20 cellular contexts compared by ENCODE assay signal in genomic region chr10:110229155-110229554, GRCh38. TPM values are rescaled to one million over a fixed set of nuclear protein-coding genes. Genes with fewer than 3 reads are reported as not detected.
DNase-seq lines count a peak whose midpoint lies in the region; ATAC-seq, FAIRE-seq and TF ChIP-seq lines count a peak whose summit lies in the region.
"Had no signal": no experiment of that assay in that cellular context is flagged by ENCODE, and none has a peak within 500 bp of the region (broad histone marks: within the 10 kb centered on the region; RNA-seq: fewer than 3 reads in every experiment).

No MANE protein-coding gene starts in this region.

- H3K4me1 Mint-ChIP-seq in WTC11 = peaks cover 13% of the 10 kb centered on the region

- TF ChIP-seq POLR2A in HepG2 (IDR thresholded peaks at IDR 0.05; ENCODE audit: insufficient read depth in 1 of 2, low read depth in 2 of 2, low read length in 2 of 2) (no peak), right lobe of liver (IDR thresholded peaks at IDR 0.05) (no peak), breast epithelium (IDR thresholded peaks at IDR 0.05) (no peak)

- CTCF ChIA-PET in HepG2 (lab: Yijun Ruan, JAX; ENCODE audit: low intra/inter-chr PET ratio, low total read pairs) (no interaction called here), WTC11 (lab: Charles Lee) (interaction anchor here (0.9 to 1.2 kb wide), 2 partner anchors 88 to 91 kb away, joined by 3 to 4 read pairs; no protein-coding TSS in a partner anchor)

- H3K27me3 Mint-ChIP-seq in WTC11 (ENCODE audit: low read depth) = peaks cover 2% of the 10 kb centered on the region
- H3K27me3 Mint-ChIP-seq: B cell had no signal

- whole genome bisulfite sequencing in HepG2 (ENCODE audit: low lambda C conversion rate) = 93% methylated on average over 1 of the region's 1 CpG
- 71% methylated on average over 1 of the region's 1 CpG for WGBS in right lobe of liver (ENCODE audit: insufficient coverage, low coverage, low lambda C conversion rate, missing lambda C conversion rate)

- no peak for DNase-seq in HepG2 (ENCODE audit: low spot score)
- DNase-seq in right lobe of liver = no peak
- no peak for DNase-seq in breast epithelium (ENCODE audit: low spot score in 2 of 2)
- DNase-seq in foreskin melanocyte = peak; percentile 98
- no peak for DNase-seq in tibial artery
- DNase-seq in NCI-H524 treated with DMSO at 0.1 percent for 48 hours (lab: John Stamatoyannopoulos, UW) = no peak
- DNase-seq in WTC11 (ENCODE audit: low spot score) = no peak
- DNase-seq: DMS53, EL, GOT3, NCI-H1694 treated with DMSO at 0.1 percent for 48 hours, NCI-H510A, NCI-H774, OCI-M1 had no signal

- peaks cover 4 to 19% of the 10 kb centered on the region in 2 experiments; a peak in 4 of 5 replicates for H3K36me3 ChIP-seq in HepG2 (replicated peaks in 1 of 2; ENCODE audit: control insufficient read depth in 1 of 2, insufficient read depth in 2 of 2, low read length in 2 of 2)
- H3K36me3 ChIP-seq in right lobe of liver = peaks cover 0 to 12% (median 0%) of the 10 kb centered on the region in 4 donors
- no peaks in the 10 kb centered on the region for H3K36me3 ChIP-seq in breast epithelium
- H3K36me3 ChIP-seq in tibial artery = peaks cover 5 to 27% (median 17%) of the 10 kb centered on the region in 3 donors

- no peak for TF ChIP-seq RAD21 in HepG2 (CRISPR knock-in tag; IDR thresholded peaks at IDR 0.05)

- ATAC-seq in HepG2 (no peak), right lobe of liver (no peak), GM19395 (IDR thresholded peaks at IDR 0.05; ENCODE audit: unreplicated experiment) (no peak), WTC11 (no peak)
- ATAC-seq: GM12878, K562 had no signal

- no peaks in the 10 kb centered on the region; the same call in 1 of the 2 replicates for H4K20me1 ChIP-seq in HepG2 (ENCODE audit: insufficient read depth, low read length)

- TF ChIP-seq EP300 in HepG2 (IDR thresholded peaks at IDR 0.05; ENCODE audit: low read depth in 2 of 2, low read length in 2 of 2) = no peak
- no peak for TF ChIP-seq EP300 in HepG2 (CRISPR knock-in tag; IDR thresholded peaks at IDR 0.05; ENCODE audit: borderline replicate concordance)

- H3K79me2 ChIP-seq in HepG2 (ENCODE audit: insufficient read depth, low read length) = no peaks in the 10 kb centered on the region

- no peak overlapping the region for H3K4me3 ChIP-seq in HepG2 (replicated peaks in 1 of 3; ENCODE audit: insufficient read depth in 1 of 3, low read depth in 2 of 3, low read length in 3 of 3)
- no peak overlapping the region for H3K4me3 ChIP-seq in right lobe of liver
- no peak overlapping the region for H3K4me3 ChIP-seq in breast epithelium
- peak overlapping the region in 1 of 2 donors; percentile 95 for H3K4me3 ChIP-seq in tibial artery
- H3K4me3 ChIP-seq: GM12878, K562 had no signal

- no peaks in the 10 kb centered on the region for H3K9me3 Mint-ChIP-seq in WTC11

- intact Hi-C loops in HepG2 (cut with micrococcal nuclease; ENCODE audit: unreplicated experiment) = loop anchor here (5.0 kb wide), 1 partner anchor 338 kb away; the partner anchor contains the start of gene SMC3
- intact Hi-C loops in right lobe of liver (cut with DNase I) = loop anchor here in 1 of 2 donors (10.0 kb wide), 1 partner anchor 46 kb away; no protein-coding TSS in a partner anchor
- intact Hi-C loops in breast epithelium (cut with DNase I; ENCODE audit: low total_unique reads) = no loop called here
- intact Hi-C loops in tibial artery (cut with DNase I; ENCODE audit: low total_unique reads) = loop anchor here (5.0 kb wide), 2 partner anchors 38 to 92 kb away; no protein-coding TSS in a partner anchor

- no peak overlapping the region for H3K27ac Mint-ChIP-seq in WTC11
- H3K27ac Mint-ChIP-seq: B cell had no signal

- in situ Hi-C loops in HepG2 (cut with HindIII; ENCODE audit: extremely low pct_ligation_motif_present, low pct_unique_long_range_greater_than_20kb) = no loop called here

- H3K27ac ChIP-seq in HepG2 (ENCODE audit: extremely low read length, insufficient read depth, low read length) (no peak overlapping the region), right lobe of liver (no peak overlapping the region), breast epithelium (peak overlapping the region; percentile 7 to 34), tibial artery (peak overlapping the region; percentile 0 to 93)
- H3K27ac ChIP-seq: RWPE1 had no signal

- no peak overlapping the region for H3K9ac ChIP-seq in HepG2 (ENCODE audit: insufficient read depth, low read depth, low read length)

- H3K4me2 ChIP-seq in HepG2 (ENCODE audit: low read depth, low read length) = no peak overlapping the region

- H3K9me3 ChIP-seq in HepG2 (ENCODE audit: low read length) (no peaks in the 10 kb centered on the region), right lobe of liver (no peaks in the 10 kb centered on the region), breast epithelium (no peaks in the 10 kb centered on the region), tibial artery (no peaks in the 10 kb centered on the region)

- H3K4me3 Mint-ChIP-seq in WTC11 = no peak overlapping the region

- no peak for FAIRE-seq in HepG2 (lab: Jason Lieb, UNC)
- FAIRE-seq: GM12878, GM19239, K562 had no signal

- POLR2A ChIA-PET in HepG2 (lab: Yijun Ruan, JAX) = no interaction called here
- POLR2A ChIA-PET in WTC11 (lab: Charles Lee) = interaction anchor here (9.5 kb wide), 1 partner anchor 20 kb away, joined by 101 read pairs; no protein-coding TSS in a partner anchor

- H3K36me3 Mint-ChIP-seq in WTC11 = no peaks in the 10 kb centered on the region; the same call in 1 of the 2 replicates

- TF ChIP-seq CTCF in HepG2 (CRISPR knock-in tag; IDR thresholded peaks at IDR 0.05) (no peak), right lobe of liver (IDR thresholded peaks at IDR 0.05) (no peak), breast epithelium (IDR thresholded peaks at IDR 0.05) (no peak), tibial artery (IDR thresholded peaks at IDR 0.05) (no peak), WTC11 (IDR thresholded peaks at IDR 0.05) (no peak)

- H3K4me1 ChIP-seq in HepG2 (ENCODE audit: insufficient read depth, low read length) = peaks cover 7% of the 10 kb centered on the region
- H3K4me1 ChIP-seq in right lobe of liver = peaks cover 0 to 4% (median 0%) of the 10 kb centered on the region in 4 donors
- H3K4me1 ChIP-seq in breast epithelium = no peaks in the 10 kb centered on the region
- peaks cover 0 to 72% (median 34%) of the 10 kb centered on the region in 4 donors for H3K4me1 ChIP-seq in tibial artery

- TSS peak; percentile 58 for BruUV-seq in HepG2 (replicated peaks; lab: Mats Ljungman, UMichigan)

- no peak overlapping the region for H2AFZ ChIP-seq in HepG2 (ENCODE audit: low read length)

- H3K27me3 ChIP-seq in HepG2 (ENCODE audit: control insufficient read depth in 1 of 2, insufficient read depth in 2 of 2, low read length in 2 of 2) (no peaks in the 10 kb centered on the region), right lobe of liver (no peaks in the 10 kb centered on the region), breast epithelium (no peaks in the 10 kb centered on the region), tibial artery (no peaks in the 10 kb centered on the region)

TF ChIP-seq in HepG2, 621 proteins besides CTCF, POLR2A, EP300 and RAD21 (continues in another document):
- TF ChIP-seq PHF5A (CRISPR knock-in tag; IDR thresholded peaks at IDR 0.05; ENCODE audit: low read depth, unreplicated experiment) = no peak
- no peak for TF ChIP-seq THAP7 (CRISPR knock-in tag; IDR thresholded peaks at IDR 0.05)

TF ChIP-seq in WTC11, 78 proteins besides CTCF, POLR2A, EP300 and RAD21:
- TF ChIP-seq SOX15 (CRISPR knock-in tag; IDR thresholded peaks at IDR 0.05) (no peak), ERG (CRISPR knock-in tag; IDR thresholded peaks at IDR 0.05) (no peak)

RNA-seq across cellular contexts. Expression of gene MXI1, which starts 21.8 kb away (rescaled TPM):
- 6.6 and 10.1 TPM in 2 replicates for total RNA-seq in HepG2 (2016; rRNA removed; fragmentation: Illumina TruSeq; extraction: Trizol)
- 4.5 and 5.3 TPM in 2 replicates for total RNA-seq in HepG2 (2016; cell fraction: cytosol; rRNA removed; fragmentation: Illumina TruSeq; extraction: Trizol; ENCODE audit: low read depth)
- total RNA-seq in HepG2 (2016; cell fraction: insoluble cytoplasmic fraction; rRNA removed; fragmentation: Illumina TruSeq; extraction: Trizol) = 6.8 TPM in 2 replicates
- total RNA-seq in HepG2 (2016; cell fraction: membrane; rRNA removed; fragmentation: Illumina TruSeq; extraction: Trizol) = 12.9 and 14.7 TPM in 2 replicates
- 5.4 and 5.6 TPM in 2 replicates for total RNA-seq in HepG2 (2016; cell fraction: nucleus; rRNA removed; fragmentation: Illumina TruSeq; extraction: Trizol)
- 22.0 and 22.2 TPM in 2 replicates for polyA plus RNA-seq in HepG2 (2011; rRNA removed)
- 13.1 and 16.9 TPM in 2 replicates for polyA plus RNA-seq in HepG2 (2011; cell fraction: cytosol; rRNA removed)
- polyA plus RNA-seq in HepG2 (2011; cell fraction: nucleus; rRNA removed) = 9.3 and 11.4 TPM in 2 replicates
- 39.3 and 44.8 TPM in 2 replicates for polyA plus RNA-seq in HepG2 (2012)
- polyA plus RNA-seq in HepG2 (2016; cell fraction: cytosol; fragmentation: Illumina TruSeq; extraction: Trizol; ENCODE audit: low read depth) = 6.1 and 7.9 TPM in 2 replicates
- polyA plus RNA-seq in HepG2 (2016; cell fraction: insoluble cytoplasmic fraction; fragmentation: Illumina TruSeq; extraction: Trizol; ENCODE audit: low read depth) = 7.9 and 8.0 TPM in 2 replicates
- 12.7 and 14.2 TPM in 2 replicates for polyA plus RNA-seq in HepG2 (2016; cell fraction: membrane; fragmentation: Illumina TruSeq; extraction: Trizol; ENCODE audit: low read depth)
- polyA plus RNA-seq in HepG2 (2016; cell fraction: nucleus; fragmentation: Illumina TruSeq; extraction: Trizol; ENCODE audit: insufficient read depth, low read depth) = 16.1 and 16.4 TPM in 2 replicates
- polyA minus RNA-seq in HepG2 (2011; rRNA and poly(A)+ RNA removed; ENCODE audit: low replicate concordance) = 12.4 and 19.6 TPM in 2 replicates
- 23.8 and 27.6 TPM in 2 replicates for polyA minus RNA-seq in HepG2 (2011; cell fraction: cytosol; rRNA and poly(A)+ RNA removed)
- polyA minus RNA-seq in HepG2 (2011; cell fraction: nucleus; rRNA and poly(A)+ RNA removed) = 25.0 and 35.5 TPM in 2 replicates
- total RNA-seq in right lobe of liver = 10 to 100 TPM; 17.1 to 32.6 (median 26.5) TPM
- 100 to 1,000 TPM in 1 of 3 donors, 10 to 100 TPM in 2; 75.4 to 137 (median 79.5) TPM for total RNA-seq in breast epithelium
- 16.6 to 23.9 TPM (median 21.6 TPM) in 3 replicates for total RNA-seq in WTC11 (2021)

Comparison
In these comparisons a context has a peak if more than half of its experiments do, and no peak if none do; other contexts are left out.
1. H3K27ac ChIP-seq: peak in breast epithelium (2 of 2) and tibial artery (2 of 2); none in HepG2 (single experiment) and right lobe of liver (0 of 3).